ENCODE assay signal across 9 cellular contexts in genomic region chr5:73625314-73625904, GRCh38. TPM values are rescaled to one million over a fixed set of nuclear protein-coding genes. Genes with fewer than 3 reads are reported as not detected.
DNase-seq lines count a peak whose midpoint lies in the region; ATAC-seq, FAIRE-seq and TF ChIP-seq lines count a peak whose summit lies in the region.
"Had no signal": no experiment of that assay in that cellular context is flagged by ENCODE, and none has a peak within 500 bp of the region (broad histone marks: within the 10 kb centered on the region; RNA-seq: fewer than 3 reads in every experiment).

No MANE protein-coding gene starts in this region.

- H3K27me3 ChIP-seq in AG04450 (ENCODE audit: control insufficient read depth, insufficient read depth, low read length) (no peaks in the 10 kb centered on the region), H7 (ENCODE audit: control insufficient read depth, insufficient read depth, low read length) (peaks cover 27% of the 10 kb centered on the region), iPS DF 6.9 (ENCODE audit: control insufficient read depth, insufficient read depth, low read length) (peaks cover 11% of the 10 kb centered on the region; the same call in 1 of the 2 replicates), small intestine (ENCODE audit: control insufficient read depth in 2 of 2, insufficient read depth in 2 of 2, low read length in 2 of 2) (peaks cover 0 to 5% of the 10 kb centered on the region in 2 donors)

- no peaks in the 10 kb centered on the region for H3K9me3 Mint-ChIP-seq in activated naive CD8-positive, alpha-beta T cell treated with anti-CD3 and anti-CD28 coated beads, Interleukin-2, amount 10 ng/mL, durations not matched to agents 7 days and 5 days

- CTCF ChIA-PET in AG04450 (lab: Charles Lee): interaction anchor here (0.6 to 1.1 kb wide), 6 partner anchors 12 to 1015 kb away, joined by 3 to 5 read pairs (median 3); no protein-coding TSS in a partner anchor

- peaks cover 77% of the 10 kb centered on the region for H3K27me3 Mint-ChIP-seq in activated naive CD8-positive, alpha-beta T cell treated with anti-CD3 and anti-CD28 coated beads, Interleukin-2, amount 10 ng/mL, durations not matched to agents 7 days and 5 days

- peaks cover 2% of the 10 kb centered on the region for H3K4me1 Mint-ChIP-seq in activated naive CD8-positive, alpha-beta T cell treated with anti-CD3 and anti-CD28 coated beads, Interleukin-2, amount 10 ng/mL, durations not matched to agents 7 days and 5 days

- DNase-seq in AG04450 (ENCODE audit: low read depth, low spot score): no peak
- peak; percentile 12 for DNase-seq in H7
- no peak for DNase-seq in activated naive CD8-positive, alpha-beta T cell treated with anti-CD3 and anti-CD28 coated beads, Interleukin-2, amount 10 ng/mL, durations not matched to agents 7 days and 5 days
- DNase-seq in iPS DF 6.9 (ENCODE audit: low read depth, low spot score): no peak
- DNase-seq in small intestine: no peak
- DNase-seq in NCI-H2196 (lab: John Stamatoyannopoulos, UW; ENCODE audit: unreplicated experiment): no peak
- no peak for DNase-seq in AML-193 (lab: John Stamatoyannopoulos, UW)

- no CpG with 5 or more reads among the region's 28 CpGs for WGBS in iPS DF 6.9 (ENCODE audit: insufficient coverage, insufficient read length)
- 3 to 6% (median 6%) methylated on average over 28 of the region's 28 CpGs for WGBS in small intestine, 3 donors

- H3K36me3 Mint-ChIP-seq in activated naive CD8-positive, alpha-beta T cell treated with anti-CD3 and anti-CD28 coated beads, Interleukin-2, amount 10 ng/mL, durations not matched to agents 7 days and 5 days: no peaks in the 10 kb centered on the region

- peak overlapping the region; percentile 84 for H3K4me3 ChIP-seq in AG04450 (ENCODE audit: low read depth, low read length)
- H3K4me3 ChIP-seq in H7 (ENCODE audit: insufficient read depth, low read depth, low read length): peak overlapping the region; percentile 64
- H3K4me3 ChIP-seq in iPS DF 6.9 (ENCODE audit: low read length): peak overlapping the region; percentile 54; the same call in 1 of the 2 replicates
- H3K4me3 ChIP-seq in small intestine (ENCODE audit: low read depth in 1 of 2, low read length in 2 of 2): peak overlapping the region; percentile 24 to 52

- H3K4me1 ChIP-seq in iPS DF 6.9 (ENCODE audit: control insufficient read depth, insufficient read depth, low read length): no peaks in the 10 kb centered on the region; the same call in 1 of the 2 replicates
- H3K4me1 ChIP-seq in small intestine (ENCODE audit: control insufficient read depth in 2 of 2, insufficient read depth in 1 of 2, low read depth in 1 of 2, low read length in 1 of 2): peaks cover 0 to 5% of the 10 kb centered on the region in 2 donors

- no peak overlapping the region for H3K27ac Mint-ChIP-seq in activated naive CD8-positive, alpha-beta T cell treated with anti-CD3 and anti-CD28 coated beads, Interleukin-2, amount 10 ng/mL, durations not matched to agents 7 days and 5 days

- H3K9me3 ChIP-seq in AG04450 (ENCODE audit: control insufficient read depth, insufficient read depth, low read length) (no peaks in the 10 kb centered on the region), iPS DF 6.9 (ENCODE audit: control insufficient read depth, insufficient read depth, low read length) (no peaks in the 10 kb centered on the region), small intestine (ENCODE audit: control insufficient read depth, low read depth) (no peaks in the 10 kb centered on the region)

- H3K36me3 ChIP-seq in H7 (replicated peaks; ENCODE audit: control insufficient read depth, insufficient read depth, low read length) (no peaks in the 10 kb centered on the region), iPS DF 6.9 (ENCODE audit: control insufficient read depth, insufficient read depth, low read length) (no peaks in the 10 kb centered on the region), small intestine (ENCODE audit: control insufficient read depth in 2 of 2, insufficient read depth in 2 of 2, low read length in 2 of 2) (no peaks in the 10 kb centered on the region)

- no peak for FAIRE-seq in small intestine (lab: Jason Lieb, UNC)
- FAIRE-seq: endometrium had no signal

- TF ChIP-seq CTCF in AG04450 (IDR thresholded peaks at IDR 0.05; ENCODE audit: low read depth, low read length): no peak

- H3K4me3 Mint-ChIP-seq in activated naive CD8-positive, alpha-beta T cell treated with anti-CD3 and anti-CD28 coated beads, Interleukin-2, amount 10 ng/mL, durations not matched to agents 7 days and 5 days: peak overlapping the region; percentile 43

- ATAC-seq in activated naive CD8-positive, alpha-beta T cell treated with anti-CD3 and anti-CD28 coated beads, Interleukin-2, amount 10 ng/mL, durations not matched to agents 7 days and 5 days (ENCODE audit: low read depth): no peak
- no peak for ATAC-seq in GM21723 (IDR thresholded peaks at IDR 0.05; ENCODE audit: unreplicated experiment)

- no peak overlapping the region for H3K27ac ChIP-seq in AG04450 (ENCODE audit: low read depth, low read length)
- H3K27ac ChIP-seq in iPS DF 6.9 (ENCODE audit: low read length): no peak overlapping the region
- H3K27ac ChIP-seq in small intestine (ENCODE audit: low read depth in 1 of 2, low read length in 1 of 2): peak overlapping the region in 1 of 2 donors; percentile 3

- POLR2A ChIA-PET in AG04450 (lab: Yijun Ruan, JAX): interaction anchor here (0.6 to 1.3 kb wide), 3 partner anchors 34 to 184 kb away, joined by 3 to 4 read pairs (median 3); no protein-coding TSS in a partner anchor
- POLR2A ChIA-PET in activated naive CD8-positive, alpha-beta T cell treated with anti-CD3 and anti-CD28 coated beads, Interleukin-2, amount 10 ng/mL, durations not matched to agents 7 days and 5 days (lab: Charles Lee): no interaction called here

RNA-seq across cellular contexts. Expression of gene ARHGEF28, which starts 0.6 kb away (rescaled TPM):
- 8.8 and 10.0 TPM in 2 replicates for polyA plus RNA-seq in AG04450 (2011; rRNA removed)
- 35.2 and 40.7 TPM in 2 replicates for polyA minus RNA-seq in AG04450 (2011; rRNA and poly(A)+ RNA removed)
- total RNA-seq in H7 (2014; rRNA removed; shearing (Covaris generic)): 0.41 and 0.42 TPM in 2 replicates
- under 1 TPM in 1 of 2 experiments, not detected in 1; 0.14 TPM for total RNA-seq in activated naive CD8-positive, alpha-beta T cell treated with anti-CD3 and anti-CD28 coated beads, Interleukin-2, amount 10 ng/mL, durations not matched to agents 7 days and 5 days
- polyA plus RNA-seq in small intestine: 1 to 10 TPM; 1.1 to 3.4 (median 2.0) TPM

RNA-seq across cellular contexts. Expression of gene UTP15, which starts 59.9 kb away (rescaled TPM):
- 11.3 and 15.3 TPM in 2 replicates for polyA plus RNA-seq in AG04450 (2011; rRNA removed)
- polyA minus RNA-seq in AG04450 (2011; rRNA and poly(A)+ RNA removed): 15.2 and 16.1 TPM in 2 replicates
- total RNA-seq in H7 (2014; rRNA removed; shearing (Covaris generic)): 24.6 and 38.7 TPM in 2 replicates
- total RNA-seq in activated naive CD8-positive, alpha-beta T cell treated with anti-CD3 and anti-CD28 coated beads, Interleukin-2, amount 10 ng/mL, durations not matched to agents 7 days and 5 days: 10 to 100 TPM; 21.6 to 22.4 TPM
- polyA plus RNA-seq in small intestine: 1 to 10 TPM; 2.5 to 5.3 (median 3.8) TPM

RNA-seq across cellular contexts. Expression of gene ANKRA2, which starts 60.0 kb away (rescaled TPM):
- polyA plus RNA-seq in AG04450 (2011; rRNA removed): 24.9 and 39.6 TPM in 2 replicates
- 5.8 and 15.7 TPM in 2 replicates for polyA minus RNA-seq in AG04450 (2011; rRNA and poly(A)+ RNA removed)
- 16.2 and 28.2 TPM in 2 replicates for total RNA-seq in H7 (2014; rRNA removed; shearing (Covaris generic))
- total RNA-seq in activated naive CD8-positive, alpha-beta T cell treated with anti-CD3 and anti-CD28 coated beads, Interleukin-2, amount 10 ng/mL, durations not matched to agents 7 days and 5 days: 10 to 100 TPM; 32.9 to 33.0 TPM
- 10 to 100 TPM in 2 of 3 donors, 1 to 10 TPM in 1; 9.2 to 13.0 (median 11.1) TPM for polyA plus RNA-seq in small intestine
